ENCODE assay signal across 11 cellular contexts in the genomic region with DNA sequence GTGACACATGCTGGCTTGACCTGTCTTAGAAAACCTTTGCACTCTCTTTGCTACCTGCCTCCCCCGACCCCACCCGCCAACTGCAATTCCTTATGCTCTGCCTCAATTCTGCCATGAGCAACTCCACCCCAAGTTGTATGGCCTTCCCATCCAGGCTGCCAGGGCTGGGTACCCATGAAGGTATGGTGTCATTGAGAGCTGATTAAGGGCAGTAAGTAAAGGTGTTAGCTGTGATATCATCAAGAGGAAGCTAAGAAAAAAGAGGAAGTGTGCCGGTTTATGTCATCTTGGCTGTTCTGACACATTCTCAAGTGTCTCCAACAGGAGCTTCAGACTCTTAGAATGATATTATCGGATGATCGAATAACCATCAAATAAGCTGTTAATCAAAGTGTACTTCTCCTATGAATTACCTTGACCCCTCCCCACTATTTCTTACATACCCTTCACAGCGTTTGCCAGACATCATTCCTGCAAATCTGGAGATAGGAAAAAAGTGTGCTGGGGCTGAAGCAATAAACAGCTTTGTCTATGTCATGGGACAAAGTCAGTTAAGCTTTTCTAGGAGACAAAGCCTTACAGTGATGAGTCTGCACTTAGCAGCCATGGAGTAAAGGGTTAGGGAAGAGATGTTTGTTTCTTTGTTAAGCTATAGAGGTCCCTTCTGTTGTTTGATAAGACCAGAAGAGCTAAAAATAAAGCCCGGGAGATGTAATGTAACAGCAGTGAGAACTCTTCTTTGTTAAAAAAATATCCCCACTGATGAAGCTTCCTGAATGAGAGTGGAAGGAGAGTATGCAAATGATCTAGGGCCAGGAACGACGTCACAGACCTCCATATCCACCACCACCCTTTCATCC. TPM values are rescaled to one million over a fixed set of nuclear protein-coding genes. Genes with fewer than 3 reads are reported as not detected.
DNase-seq lines count a peak whose midpoint lies in the region; ATAC-seq and TF ChIP-seq lines count a peak whose summit lies in the region.
"Had no signal": no experiment of that assay in that cellular context is flagged by ENCODE, and none has a peak within 500 bp of the region (broad histone marks: within the 10 kb centered on the region; RNA-seq: fewer than 3 reads in every experiment).

No MANE protein-coding gene starts in this region.

- intact Hi-C loops in A673 (cut with micrococcal nuclease; ENCODE audit: unreplicated experiment) (no loop called here), uterus (cut with DNase I; ENCODE audit: low total_unique reads) (no loop called here)

- H3K36me3 ChIP-seq in neuronal stem cell (replicated peaks in 1 of 2; ENCODE audit: control insufficient read depth in 2 of 2, insufficient read depth in 2 of 2, low read length in 2 of 2) (peaks cover 0 to 2% of the 10 kb centered on the region in 2 donors), A673 (ENCODE audit: insufficient read depth, low read length, poor library complexity, severe bottlenecking) (no peaks in the 10 kb centered on the region), uterus (no peaks in the 10 kb centered on the region)

- no CpG with 5 or more reads among the region's 9 CpGs for WGBS in neuronal stem cell (ENCODE audit: extremely low coverage in 2 of 2, insufficient read length in 2 of 2, insufficient replicate concordance in 1 of 2), 2 donors

- H2BK12ac ChIP-seq in neuronal stem cell (ENCODE audit: low read length): no peak overlapping the region

- H3K18ac ChIP-seq in neuronal stem cell (ENCODE audit: low read length): no peak overlapping the region

- no peak for TF ChIP-seq POLR2A in GM18505 (IDR thresholded peaks at IDR 0.05; ENCODE audit: borderline replicate concordance, extremely low read depth, insufficient read depth, insufficient read length)
- TF ChIP-seq POLR2A in uterus (IDR thresholded peaks at IDR 0.05): no peak

- peak; percentile 46 for DNase-seq in SIG-M5 (lab: John Stamatoyannopoulos, UW)
- DNase-seq in neuronal stem cell (ENCODE audit: low spot score): no peak
- no peak for DNase-seq in A673 (ENCODE audit: low spot score)
- no peak for DNase-seq in epidermal melanocyte (ENCODE audit: insufficient read length, low spot score)
- DNase-seq in NCI-H1417 (lab: John Stamatoyannopoulos, UW): no peak
- DNase-seq in uterus: no peak
- DNase-seq: Calu3, NCI-H2171 treated with DMSO at 0.1 percent for 48 hours, Right ventricle myocardium superior had no signal

- H4K91ac ChIP-seq in neuronal stem cell (ENCODE audit: low read depth, low read length, poor library complexity): no peak overlapping the region

- no peak overlapping the region for H3K4ac ChIP-seq in neuronal stem cell (ENCODE audit: low read length)

- H2BK5ac ChIP-seq in neuronal stem cell (ENCODE audit: low read length): no peak overlapping the region

- no peak overlapping the region for H3K23ac ChIP-seq in neuronal stem cell (ENCODE audit: low read depth, low read length, poor library complexity)

- H2AK5ac ChIP-seq in neuronal stem cell (ENCODE audit: low read depth, low read length): peak overlapping the region; percentile 43

- ATAC-seq in GM18505 (IDR thresholded peaks at IDR 0.05; ENCODE audit: unreplicated experiment) (peak; percentile 68), HG03066 (IDR thresholded peaks at IDR 0.05; ENCODE audit: low read depth, unreplicated experiment) (peak; percentile 70)

- H3K79me1 ChIP-seq in neuronal stem cell (ENCODE audit: low read depth, low read length): no peaks in the 10 kb centered on the region

- TF ChIP-seq CTCF in A673 (conservative IDR thresholded peaks at IDR 0.05; ENCODE audit: low read depth, low read length) (no peak), uterus (IDR thresholded peaks at IDR 0.05) (no peak)

- H2BK15ac ChIP-seq in neuronal stem cell (ENCODE audit: low read length): no peak overlapping the region

- CTCF ChIA-PET in A673 (lab: Charles Lee): no interaction called here

- H3K14ac ChIP-seq in neuronal stem cell (ENCODE audit: low read length): no peak overlapping the region

- H3K27me3 ChIP-seq in neuronal stem cell (ENCODE audit: control insufficient read depth in 3 of 3, insufficient read depth in 3 of 3, low read depth in 1 of 3, low read length in 3 of 3): peaks cover 0 to 8% (median 0%) of the 10 kb centered on the region in 3 experiments
- no peaks in the 10 kb centered on the region for H3K27me3 ChIP-seq in A673 (replicated peaks; ENCODE audit: insufficient read depth, low read depth, low read length, poor library complexity)
- H3K27me3 ChIP-seq in uterus: no peaks in the 10 kb centered on the region

- no peak overlapping the region for H2BK120ac ChIP-seq in neuronal stem cell (ENCODE audit: low read depth, low read length)

- peaks cover 5 to 18% of the 10 kb centered on the region in 2 donors for H3K4me1 ChIP-seq in neuronal stem cell (ENCODE audit: control insufficient read depth in 2 of 2, insufficient read depth in 1 of 2, low read depth in 1 of 2, low read length in 2 of 2)
- H3K4me1 ChIP-seq in A673 (ENCODE audit: insufficient read depth, low read length, poor library complexity, severe bottlenecking): no peaks in the 10 kb centered on the region
- H3K4me1 ChIP-seq in uterus: no peaks in the 10 kb centered on the region

- H4K8ac ChIP-seq in neuronal stem cell (ENCODE audit: low read depth, low read length): no peak overlapping the region

- no peak overlapping the region for H2AFZ ChIP-seq in neuronal stem cell (ENCODE audit: low read length)

- POLR2A ChIA-PET in A673 (lab: Charles Lee; ENCODE audit: low non-redundant PET): no interaction called here

- no peak overlapping the region for H3K4me3 ChIP-seq in neuronal stem cell (ENCODE audit: low read length in 2 of 2)
- no peak overlapping the region for H3K4me3 ChIP-seq in A673 (ENCODE audit: low read depth, low read length, poor library complexity, severe bottlenecking)
- H3K4me3 ChIP-seq in uterus: no peak overlapping the region

- peaks cover 3 to 7% of the 10 kb centered on the region in 2 donors for H3K9me3 ChIP-seq in neuronal stem cell (replicated peaks in 1 of 2; ENCODE audit: control insufficient read depth in 2 of 2, insufficient read depth in 1 of 2, low read depth in 1 of 2, low read length in 2 of 2)
- H3K9me3 ChIP-seq in A673 (ENCODE audit: low read depth, low read length, poor library complexity, severe bottlenecking): no peaks in the 10 kb centered on the region
- H3K9me3 ChIP-seq in uterus: no peaks in the 10 kb centered on the region

- no peak overlapping the region for H3K4me2 ChIP-seq in neuronal stem cell (ENCODE audit: insufficient read depth, low read length, poor library complexity, severe bottlenecking)

- no TSS peak for BruUV-seq in A673 (replicated peaks; lab: Mats Ljungman, UMichigan)

- no peak overlapping the region for H3K27ac ChIP-seq in neuronal stem cell (replicated peaks; ENCODE audit: low read length)
- H3K27ac ChIP-seq in A673 (ENCODE audit: low read depth, low read length, poor library complexity, severe bottlenecking): no peak overlapping the region
- no peak overlapping the region for H3K27ac ChIP-seq in uterus

- no peak overlapping the region for H3K9ac ChIP-seq in neuronal stem cell (ENCODE audit: low read depth, low read length, poor library complexity)

RNA-seq across cellular contexts. Expression of a gene that starts 40.4 kb away (rescaled TPM):
- 72.0 TPM for polyA plus RNA-seq in neuronal stem cell (2013, experiment 1 of 2)
- 69.8 TPM for polyA plus RNA-seq in neuronal stem cell (2013, experiment 2 of 2)
- total RNA-seq in A673 (2021) (117 and 124 TPM in 2 replicates), uterus (100 to 1,000 TPM; 107 to 237 (median 142) TPM)
